8 cellular contexts compared by ENCODE assay signal in genomic region chr11:95790123-95790932, GRCh38. TPM values are rescaled to one million over a fixed set of nuclear protein-coding genes. Genes with fewer than 3 reads are reported as not detected.
DNase-seq lines count a peak whose midpoint lies in the region; ATAC-seq and TF ChIP-seq lines count a peak whose summit lies in the region.

Gene CEP57 (plus strand): TSS chr11:95790498. CDS start chr11:95790699, 201 bp downstream.

- in situ Hi-C loops in GM13976 (cut with MboI; ENCODE audit: low sequenced_read_pairs, unreplicated experiment): no loop called here

- no peaks in the 10 kb centered on the region for H3K27me3 ChIP-seq in heart right ventricle
- H3K27me3 ChIP-seq in upper lobe of left lung: no peaks in the 10 kb centered on the region

- TF ChIP-seq POLR2A in upper lobe of left lung (IDR thresholded peaks at IDR 0.05): peak in 3 of 4 donors; percentile 56 to 80 (median 72)

- H3K9me3 ChIP-seq in heart right ventricle (no peaks in the 10 kb centered on the region), upper lobe of left lung (no peaks in the 10 kb centered on the region)

- intact Hi-C loops in T-helper 1 cell treated with Interleukin-12 subunit alpha and Interleukin-12 subunit beta and Interleukin-4 antibody, amounts not matched to agents 30 ng/mL and 1 ng/mL, for 36 hours (cut with micrococcal nuclease): loop anchor here (1.0 to 10.0 kb wide), 13 partner anchors 90 to 1662 kb away; partner anchors contain the start of genes ANKRD49, CCDC82, MRE11 and PANX1
- intact Hi-C loops in heart right ventricle (cut with DNase I): loop anchor here in 1 of 10 donors (5.0 kb wide), 1 partner anchor 132 kb away; the partner anchor contains the start of gene MTMR2
- intact Hi-C loops in posterior cingulate gyrus (cut with DNase I): loop anchor here (5.0 kb wide), 1 partner anchor 602 kb away; the partner anchor contains the start of gene JRKL

- peak within 1 kb of the TSS; percentile 93 to 100 (median 98) for H3K27ac ChIP-seq in heart right ventricle
- H3K27ac ChIP-seq in upper lobe of left lung: peak within 1 kb of the TSS; percentile 97 to 100 (median 98)

- H3K4me1 ChIP-seq in heart right ventricle (peaks cover 0 to 31% (median 26%) of the 10 kb centered on the region in 9 donors), upper lobe of left lung (peaks cover 20 to 31% (median 24%) of the 10 kb centered on the region in 4 donors)

- no peak for TF ChIP-seq EP300 in upper lobe of left lung (IDR thresholded peaks at IDR 0.05)

- peak; percentile 67 for ATAC-seq in HG02870 (IDR thresholded peaks at IDR 0.05; ENCODE audit: unreplicated experiment)
- peak; percentile 88 to 97 (median 94) for ATAC-seq in heart right ventricle
- peak; percentile 94 to 96 for ATAC-seq in upper lobe of left lung (ENCODE audit: low FRiP score in 2 of 2)

- WGBS in heart right ventricle, 2 donors: 0 to 1% methylated on average over 55 of the region's 55 CpGs
- WGBS in upper lobe of left lung, 2 donors: 0 to 1% methylated on average over 29 to 49 of the region's 55 CpGs

- H3K36me3 ChIP-seq in heart right ventricle: peaks cover 0 to 31% (median 14%) of the 10 kb centered on the region in 9 donors
- peaks cover 4 to 22% (median 7%) of the 10 kb centered on the region in 4 donors for H3K36me3 ChIP-seq in upper lobe of left lung

- H3K4me3 ChIP-seq in heart right ventricle: peak within 1 kb of the TSS; percentile 77 to 98 (median 90)
- H3K4me3 ChIP-seq in upper lobe of left lung: peak within 1 kb of the TSS; percentile 72 to 94 (median 74)

- TF ChIP-seq CTCF in GM13976 (IDR thresholded peaks at IDR 0.05; ENCODE audit: borderline replicate concordance, control extremely low read depth, extremely low read depth, insufficient read depth, missing control alignments) (no peak), heart right ventricle (IDR thresholded peaks at IDR 0.05) (no peak), upper lobe of left lung (IDR thresholded peaks at IDR 0.05) (peak in 2 of 6 experiments; percentile 8 to 14)

- peak; percentile 92 for DNase-seq in GM13976 (ENCODE audit: low spot score)
- peak; percentile 97 for DNase-seq in NCI-H146 treated with DMSO at 0.1 percent for 48 hours (lab: John Stamatoyannopoulos, UW; ENCODE audit: unreplicated experiment)
- peak; percentile 98 for DNase-seq in amniotic epithelial cell (ENCODE audit: low read depth)
- peak; percentile 88 to 99 for DNase-seq in heart right ventricle
- DNase-seq in posterior cingulate gyrus: peak; percentile 83 to 98 (median 92)
- DNase-seq in upper lobe of left lung: peak; percentile 89 to 98

RNA-seq across cellular contexts. Expression of gene CEP57, which starts in this region (rescaled TPM):
- total RNA-seq in T-helper 1 cell treated with Interleukin-12 subunit alpha and Interleukin-12 subunit beta and Interleukin-4 antibody, amounts not matched to agents 30 ng/mL and 1 ng/mL, for 36 hours: 63.4 and 69.0 TPM in 2 replicates
- total RNA-seq in heart right ventricle (10 to 100 TPM; 17.3 to 28.5 (median 25.1) TPM), upper lobe of left lung (10 to 100 TPM; 20.7 to 71.8 (median 37.9) TPM)
- 10 to 100 TPM in 1 of 2 donors, 1 to 10 TPM in 1; 9.1 to 13.8 TPM for polyA plus RNA-seq in heart right ventricle

Comparison
In these comparisons a context has a peak if more than half of its experiments do, and no peak if none do; other contexts are left out.
1. Peak in every context shown above with its lines: DNase-seq, ATAC-seq, H3K4me3 ChIP-seq and H3K27ac ChIP-seq.